Comparison of ENCODE assay signal across 12 cellular contexts in the genomic region with DNA sequence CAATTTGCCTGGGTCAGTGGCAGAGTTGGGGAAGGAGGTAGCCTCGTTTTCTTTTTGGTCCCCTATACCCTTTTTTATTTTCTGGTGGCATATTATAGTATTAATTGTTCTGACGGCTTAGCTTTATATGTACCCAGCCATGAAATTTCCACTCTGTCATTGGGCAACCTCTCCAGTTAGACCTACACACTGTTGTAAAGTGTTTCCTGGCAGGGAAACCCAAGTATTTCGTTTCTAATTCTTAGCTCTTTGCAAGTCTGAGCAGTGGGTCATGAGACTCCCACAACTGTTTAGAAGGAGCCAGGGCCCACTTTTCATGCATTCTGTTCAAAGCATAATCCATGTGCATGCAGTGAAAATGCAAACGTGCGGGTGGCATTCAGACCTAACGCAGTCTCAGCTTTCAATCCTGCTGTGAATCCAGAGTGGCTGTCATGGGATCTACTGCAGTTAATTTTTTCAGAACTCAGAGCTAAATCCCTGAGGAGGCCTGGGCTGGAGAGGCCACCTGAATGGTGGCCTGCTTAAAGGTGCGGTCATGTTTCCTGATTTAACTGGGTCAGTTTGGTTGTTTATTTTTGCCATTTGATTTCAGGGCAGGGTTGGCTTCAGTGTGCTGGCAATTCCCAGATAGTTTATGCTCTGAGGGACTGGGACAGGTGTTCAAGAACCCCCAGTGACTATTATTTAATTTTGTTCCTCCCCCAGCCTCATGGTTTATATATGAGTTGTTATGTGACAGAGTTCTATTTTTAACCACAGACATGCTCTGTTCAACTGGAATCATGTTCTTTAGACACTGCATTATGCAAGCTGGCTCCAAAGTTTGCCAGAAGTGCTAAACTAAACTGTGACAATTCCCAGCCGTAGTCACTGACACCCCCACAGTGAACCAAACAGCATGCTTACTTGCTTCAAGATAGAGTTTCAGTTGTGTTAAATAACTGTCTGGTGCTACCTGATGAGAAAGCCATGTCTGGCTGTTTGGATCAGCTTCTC. TPM values are rescaled to one million over a fixed set of nuclear protein-coding genes. Genes with fewer than 3 reads are reported as not detected.
DNase-seq lines count a peak whose midpoint lies in the region; ATAC-seq, FAIRE-seq and TF ChIP-seq lines count a peak whose summit lies in the region.
"Had no signal": no experiment of that assay in that cellular context is flagged by ENCODE, and none has a peak within 500 bp of the region (broad histone marks: within the 10 kb centered on the region; RNA-seq: fewer than 3 reads in every experiment).

No MANE protein-coding gene starts in this region.

- H3K9ac ChIP-seq in HUES6 (ENCODE audit: low read length) (peak overlapping the region; percentile 58), astrocyte (ENCODE audit: low read length) (no peak overlapping the region), iPS-20b (ENCODE audit: low read depth, low read length) (0 out of 2 replicates have a peak overlapping the region, but pooled peaks have one; percentile 36)

- H3K27me3 Mint-ChIP-seq in astrocyte (ENCODE audit: low read depth, unreplicated experiment): peaks cover 7% of the 10 kb centered on the region
- peaks cover 0 to 36% (median 0%) of the 10 kb centered on the region in 5 donors for H3K27me3 Mint-ChIP-seq in naive thymus-derived CD4-positive, alpha-beta T cell

- TF ChIP-seq CTCF in astrocyte (IDR thresholded peaks at IDR 0.05; ENCODE audit: insufficient read depth, low read depth, low read length): no peak

- H3K9me3 Mint-ChIP-seq in astrocyte (ENCODE audit: unreplicated experiment): no peaks in the 10 kb centered on the region
- peaks cover 0 to 4% (median 0%) of the 10 kb centered on the region in 11 donors for H3K9me3 Mint-ChIP-seq in naive thymus-derived CD4-positive, alpha-beta T cell
- H3K9me3 Mint-ChIP-seq: activated naive CD8-positive, alpha-beta T cell treated with anti-CD3 and anti-CD28 coated beads, Interleukin-2, amount 10 ng/mL, durations not matched to agents 7 days and 5 days had no signal

- no peaks in the 10 kb centered on the region for H3K36me3 Mint-ChIP-seq in astrocyte (ENCODE audit: low read depth, unreplicated experiment)
- H3K36me3 Mint-ChIP-seq in naive thymus-derived CD4-positive, alpha-beta T cell: no peaks in the 10 kb centered on the region
- H3K36me3 Mint-ChIP-seq: activated naive CD8-positive, alpha-beta T cell treated with anti-CD3 and anti-CD28 coated beads, Interleukin-2, amount 10 ng/mL, durations not matched to agents 7 days and 5 days had no signal

- H3K4me3 ChIP-seq in HUES6 (ENCODE audit: low read depth, low read length): peak overlapping the region; percentile 11; the same call in 1 of the 2 replicates
- H3K4me3 ChIP-seq in astrocyte (ENCODE audit: insufficient read depth, low read depth, low read length): no peak overlapping the region
- peak overlapping the region; percentile 24; the same call in 1 of the 2 replicates for H3K4me3 ChIP-seq in iPS-20b (ENCODE audit: low read length)
- no peak overlapping the region for H3K4me3 ChIP-seq in skeletal muscle cell (ENCODE audit: low read depth, low read length)
- H3K4me3 ChIP-seq in naive thymus-derived CD4-positive, alpha-beta T cell (ENCODE audit: low read length): no peak overlapping the region
- H3K4me3 ChIP-seq: Peyer's patch had no signal

- H3K9me3 ChIP-seq in HUES6 (ENCODE audit: control insufficient read depth, insufficient read depth, low read depth, low read length): peaks cover 3% of the 10 kb centered on the region; the same call in 1 of the 2 replicates
- H3K9me3 ChIP-seq in astrocyte (ENCODE audit: insufficient read depth, low read depth, low read length): no peaks in the 10 kb centered on the region
- H3K9me3 ChIP-seq in iPS-20b (ENCODE audit: insufficient read depth, low read depth, low read length): no peaks in the 10 kb centered on the region
- no peaks in the 10 kb centered on the region for H3K9me3 ChIP-seq in naive thymus-derived CD4-positive, alpha-beta T cell (ENCODE audit: control insufficient read depth in 2 of 3, low read length in 3 of 3)
- H3K9me3 ChIP-seq: Peyer's patch had no signal

- DNase-seq in astrocyte (ENCODE audit: low read depth): peak; percentile 29
- peak; percentile 54 for DNase-seq in skeletal muscle cell (ENCODE audit: low read depth)
- no peak for DNase-seq in naive thymus-derived CD4-positive, alpha-beta T cell
- DNase-seq in OCI-M1 (lab: John Stamatoyannopoulos, UW): no peak
- no peak for DNase-seq in activated CD4-positive, alpha-beta T cell treated with anti-CD3 and anti-CD28 coated beads for 1 hour
- no peak for DNase-seq in effector CD4-positive, alpha-beta T cell
- DNase-seq: activated naive CD8-positive, alpha-beta T cell treated with anti-CD3 and anti-CD28 coated beads, Interleukin-2, amount 10 ng/mL, durations not matched to agents 7 days and 5 days; foreskin keratinocyte; Peyer's patch had no signal

- H3K4me2 ChIP-seq in astrocyte (ENCODE audit: low read length): no peak overlapping the region

- POLR2A ChIA-PET in naive thymus-derived CD4-positive, alpha-beta T cell (lab: Charles Lee): interaction anchor here (0.9 to 1.2 kb wide), 2 partner anchors 20 to 68 kb away, joined by 3 read pairs; no protein-coding TSS in a partner anchor

- no peaks in the 10 kb centered on the region for H3K79me2 ChIP-seq in astrocyte (ENCODE audit: insufficient read depth, low read length)

- H3K27me3 ChIP-seq in HUES6 (ENCODE audit: control insufficient read depth, insufficient read depth, low read length): no peaks in the 10 kb centered on the region
- peaks cover 5% of the 10 kb centered on the region for H3K27me3 ChIP-seq in astrocyte (ENCODE audit: insufficient read depth, low read length)
- no peaks in the 10 kb centered on the region for H3K27me3 ChIP-seq in iPS-20b (ENCODE audit: insufficient read depth, low read length)
- H3K27me3 ChIP-seq in naive thymus-derived CD4-positive, alpha-beta T cell (ENCODE audit: control insufficient read depth in 2 of 2, insufficient read depth in 2 of 2, low read length in 2 of 2): no peaks in the 10 kb centered on the region
- H3K27me3 ChIP-seq: Peyer's patch had no signal

- FAIRE-seq in astrocyte (lab: Jason Lieb, UNC): no peak
- FAIRE-seq: D721Med had no signal

- H3K36me3 ChIP-seq in HUES6 (ENCODE audit: control insufficient read depth, insufficient read depth, low read length) (no peaks in the 10 kb centered on the region), astrocyte (ENCODE audit: insufficient read depth, low read length) (no peaks in the 10 kb centered on the region), iPS-20b (ENCODE audit: insufficient read depth, low read depth, low read length) (no peaks in the 10 kb centered on the region)
- H3K36me3 ChIP-seq in naive thymus-derived CD4-positive, alpha-beta T cell (ENCODE audit: control insufficient read depth in 2 of 3, insufficient read depth in 3 of 3, low read length in 3 of 3): no peaks in the 10 kb centered on the region
- H3K36me3 ChIP-seq: Peyer's patch had no signal

- H3K27ac ChIP-seq in HUES6 (ENCODE audit: low read depth, low read length): no peak overlapping the region
- no peak overlapping the region for H3K27ac ChIP-seq in astrocyte (ENCODE audit: low read depth, low read length)
- no peak overlapping the region for H3K27ac ChIP-seq in iPS-20b (ENCODE audit: low read length)
- H3K27ac ChIP-seq in naive thymus-derived CD4-positive, alpha-beta T cell (ENCODE audit: low read depth, low read length): no peak overlapping the region
- H3K27ac ChIP-seq: foreskin keratinocyte had no signal

- peak overlapping the region; percentile 55 for H3K27ac Mint-ChIP-seq in astrocyte (ENCODE audit: unreplicated experiment)
- H3K27ac Mint-ChIP-seq in naive thymus-derived CD4-positive, alpha-beta T cell: no peak overlapping the region
- H3K27ac Mint-ChIP-seq: activated naive CD8-positive, alpha-beta T cell treated with anti-CD3 and anti-CD28 coated beads, Interleukin-2, amount 10 ng/mL, durations not matched to agents 7 days and 5 days had no signal

- no peak overlapping the region for H2AFZ ChIP-seq in astrocyte (ENCODE audit: low read depth, low read length)

- H3K4me3 Mint-ChIP-seq in astrocyte (ENCODE audit: unreplicated experiment): no peak overlapping the region
- H3K4me3 Mint-ChIP-seq in naive thymus-derived CD4-positive, alpha-beta T cell: no peak overlapping the region
- H3K4me3 Mint-ChIP-seq: activated naive CD8-positive, alpha-beta T cell treated with anti-CD3 and anti-CD28 coated beads, Interleukin-2, amount 10 ng/mL, durations not matched to agents 7 days and 5 days had no signal

- intact Hi-C loops in naive thymus-derived CD4-positive, alpha-beta T cell (cut with micrococcal nuclease): no loop called here

- no peaks in the 10 kb centered on the region for H4K20me1 ChIP-seq in astrocyte (ENCODE audit: insufficient read depth, low read length)

- H3K4me1 ChIP-seq in HUES6 (ENCODE audit: control insufficient read depth, insufficient read depth, low read length) (peaks cover 13% of the 10 kb centered on the region), astrocyte (ENCODE audit: insufficient read depth, low read length) (no peaks in the 10 kb centered on the region), iPS-20b (ENCODE audit: insufficient read depth, low read length) (peaks cover 9% of the 10 kb centered on the region; the same call in 1 of the 2 replicates)
- no peaks in the 10 kb centered on the region for H3K4me1 ChIP-seq in naive thymus-derived CD4-positive, alpha-beta T cell (ENCODE audit: control insufficient read depth in 2 of 2, insufficient read depth in 2 of 2, low read length in 2 of 2)
- H3K4me1 ChIP-seq: foreskin keratinocyte, Peyer's patch had no signal

- ATAC-seq in naive thymus-derived CD4-positive, alpha-beta T cell: no peak
- ATAC-seq: foreskin keratinocyte had no signal

- peaks cover 10% of the 10 kb centered on the region for H3K4me1 Mint-ChIP-seq in astrocyte (ENCODE audit: low read depth, unreplicated experiment)
- no peaks in the 10 kb centered on the region for H3K4me1 Mint-ChIP-seq in naive thymus-derived CD4-positive, alpha-beta T cell
- H3K4me1 Mint-ChIP-seq: activated naive CD8-positive, alpha-beta T cell treated with anti-CD3 and anti-CD28 coated beads, Interleukin-2, amount 10 ng/mL, durations not matched to agents 7 days and 5 days had no signal

- CTCF ChIA-PET in naive thymus-derived CD4-positive, alpha-beta T cell (lab: Charles Lee): interaction anchor here (1.3 kb wide), 1 partner anchor 15 kb away, joined by 3 read pairs; no protein-coding TSS in a partner anchor

RNA-seq across cellular contexts. Expression of gene SYPL1, which starts 27.4 kb away (rescaled TPM):
- total RNA-seq in astrocyte: 58.8 and 59.7 TPM in 2 replicates
- 10 to 100 TPM; 37.5 to 54.0 (median 46.6) TPM for total RNA-seq in naive thymus-derived CD4-positive, alpha-beta T cell
- polyA plus RNA-seq in naive thymus-derived CD4-positive, alpha-beta T cell: 100 to 1,000 TPM in 1 of 2 donors, 10 to 100 TPM in 1; 80.6 to 106 TPM

Comparison
In these comparisons a context has a peak if more than half of its experiments do, and no peak if none do; other contexts are left out.
1. H3K4me3 ChIP-seq: peak in HUES6 (single experiment) and iPS-20b (single experiment); none in astrocyte (single experiment), skeletal muscle cell (single experiment) and naive thymus-derived CD4-positive, alpha-beta T cell (single experiment).
2. DNase-seq: peak in astrocyte (single experiment) and skeletal muscle cell (single experiment); none in naive thymus-derived CD4-positive, alpha-beta T cell (0 of 9), OCI-M1 (single experiment), activated CD4-positive, alpha-beta T cell treated with anti-CD3 and anti-CD28 coated beads for 1 hour (single experiment) and effector CD4-positive, alpha-beta T cell (single experiment).